Comparison of ENCODE assay signal across 15 cellular contexts in the genomic region with DNA sequence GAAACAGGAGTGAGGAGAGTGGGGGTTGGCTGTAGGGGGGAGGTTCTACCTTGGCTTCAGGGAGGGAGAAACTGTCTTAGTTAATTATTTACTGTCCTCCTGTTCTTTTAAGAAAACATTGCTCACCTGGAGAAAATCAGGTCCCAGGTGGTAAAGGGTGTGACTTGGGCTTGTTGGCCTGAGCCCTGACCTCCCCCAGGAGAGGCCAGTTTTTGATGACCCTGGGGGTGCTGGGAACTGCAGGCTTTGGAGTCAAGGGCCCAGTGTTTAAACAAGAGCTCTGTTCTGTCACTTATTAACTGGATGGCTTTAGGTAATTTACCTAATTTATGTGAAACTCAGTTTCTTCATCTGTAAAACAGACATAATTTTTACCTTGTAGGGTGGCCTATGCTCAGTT. TPM values are rescaled to one million over a fixed set of nuclear protein-coding genes. Genes with fewer than 3 reads are reported as not detected.
A peak's percentile ranks its signal among the peaks of the same experiment; 100 is the strongest.
DNase-seq lines count a peak whose midpoint lies in the region; ATAC-seq, FAIRE-seq and TF ChIP-seq lines count a peak whose summit lies in the region.
"Not testable (repeated sequence)": the region's sequence is repeated elsewhere in the genome, so short reads cannot be mapped to it uniquely, and the experiment has no call there.
"Had no signal": no experiment of that assay in that cellular context is flagged by ENCODE, and none has a peak within 500 bp of the region (broad histone marks: within the 10 kb centered on the region; RNA-seq: fewer than 3 reads in every experiment).

No MANE protein-coding gene starts in this region.

- not testable (repeated sequence) for H3K9ac ChIP-seq in kidney (ENCODE audit: low read length in 2 of 2)

- TF ChIP-seq POLR2A in A549 (IDR thresholded peaks at IDR 0.05; ENCODE audit: low read length); stomach (IDR thresholded peaks at IDR 0.05): not testable (repeated sequence)

- not testable (repeated sequence) for TF ChIP-seq EP300 in A549 (IDR thresholded peaks at IDR 0.05); stomach (IDR thresholded peaks at IDR 0.05)

- H3K4me1 ChIP-seq in A549; kidney (ENCODE audit: control insufficient read depth in 1 of 2, insufficient read depth in 1 of 2, low read depth in 1 of 2, low read length in 2 of 2): not testable (repeated sequence)
- peaks cover 0 to 34% (median 18%) of the 10 kb centered on the region in 4 donors for H3K4me1 ChIP-seq in stomach

- not testable (repeated sequence) for ATAC-seq in A549

- not testable (repeated sequence) for H3K27me3 Mint-ChIP-seq in mesothelial cell of epicardium (ENCODE audit: low read depth); progenitor cell of endocrine pancreas

- not testable (repeated sequence) for H3K9me3 ChIP-seq in A549; kidney (ENCODE audit: control insufficient read depth in 1 of 2, low read length in 2 of 2); stomach

- not testable (repeated sequence) for H3K36me3 Mint-ChIP-seq in mesothelial cell of epicardium; progenitor cell of endocrine pancreas (ENCODE audit: insufficient read depth)

- not testable (repeated sequence) for FAIRE-seq in A549 (lab: Jason Lieb, UNC); kidney (lab: Jason Lieb, UNC)

- CTCF ChIA-PET in A549 (lab: Yijun Ruan, JAX), result not testable (repeated sequence)

- H3K27ac ChIP-seq in A549; kidney (ENCODE audit: low read depth in 2 of 2, low read length in 2 of 2): not testable (repeated sequence)
- H3K27ac ChIP-seq in stomach, result peak overlapping the region in 4 of 5 donors; percentile 61 to 73 (median 68)

- not testable (repeated sequence) for H3K4me3 Mint-ChIP-seq in mesothelial cell of epicardium; progenitor cell of endocrine pancreas (ENCODE audit: low read depth)

- H3K9me3 Mint-ChIP-seq in mesothelial cell of epicardium; progenitor cell of endocrine pancreas (ENCODE audit: low read depth): not testable (repeated sequence)

- not testable (repeated sequence) for H3K4me3 ChIP-seq in A549; kidney (ENCODE audit: low read length in 2 of 2); stomach

- intact Hi-C loops in kidney (cut with DNase I); stomach (cut with DNase I; ENCODE audit: low total_unique reads): not testable (repeated sequence)

- DNase-seq in A549 (ENCODE audit: low read depth in 1 of 2, low spot score in 1 of 2); mesothelial cell of epicardium (ENCODE audit: low spot score in 2 of 2, unreplicated experiment in 2 of 2): not testable (repeated sequence)
- DNase-seq in DMS53 (lab: John Stamatoyannopoulos, UW), result peak; percentile 38
- peak; percentile 81 for DNase-seq in kidney
- DNase-seq in progenitor cell of endocrine pancreas (ENCODE audit: low spot score, unreplicated experiment), result peak; percentile 51
- peak; percentile 68 for DNase-seq in stomach

- peak overlapping the region; percentile 89 for H3K27ac Mint-ChIP-seq in mesothelial cell of epicardium
- H3K27ac Mint-ChIP-seq in progenitor cell of endocrine pancreas, result peak overlapping the region; percentile 82

- not testable (repeated sequence) for H3K36me3 ChIP-seq in kidney (ENCODE audit: control insufficient read depth in 1 of 2, insufficient read depth in 2 of 2, low read length in 2 of 2); stomach

- not testable (repeated sequence) for TF ChIP-seq CTCF in A549 (IDR thresholded peaks at IDR 0.05); kidney (IDR thresholded peaks at IDR 0.05; ENCODE audit: borderline replicate concordance, extremely low read depth, insufficient read depth); mesothelial cell of epicardium (IDR thresholded peaks at IDR 0.05; ENCODE audit: unreplicated experiment); progenitor cell of endocrine pancreas (IDR thresholded peaks at IDR 0.05; ENCODE audit: unreplicated experiment); stomach (IDR thresholded peaks at IDR 0.05)

- peaks cover 0 to 12% (median 0%) of the 10 kb centered on the region in 3 donors for H3K27me3 ChIP-seq in stomach

- peaks cover 83% of the 10 kb centered on the region for H3K4me1 Mint-ChIP-seq in mesothelial cell of epicardium
- H3K4me1 Mint-ChIP-seq in progenitor cell of endocrine pancreas (ENCODE audit: low read depth), result peaks cover 57% of the 10 kb centered on the region

- H3K4me2 ChIP-seq in A549, result peak overlapping the region; percentile 33; the same call in 1 of the 3 replicates

- not testable (repeated sequence) for TF ChIP-seq RAD21 in A549 (conservative IDR thresholded peaks at IDR 0.05 in 1 of 2, IDR thresholded peaks at IDR 0.05 in 1 of 2)

- POLR2A ChIA-PET in A549 (lab: Yijun Ruan, JAX), result not testable (repeated sequence)

RNA-seq across cellular contexts. Expression of a gene that starts 34.4 kb away (rescaled TPM):
- polyA plus RNA-seq in A549 (2011; rRNA removed) (1.3 and 1.5 TPM in 2 replicates), A549 (2017; fragmentation: RNase III; extraction: RNeasy Plus Mini Kit Qiagen cat#74134 plus additional on column Dnase treatment) (2.8 to 4.0 TPM (median 3.5 TPM) in 3 replicates), kidney (ENCODE audit: insufficient read depth, low read depth, low replicate concordance) (13.9 TPM), stomach (1 to 10 TPM in 2 of 3 donors, under 1 TPM in 1; 0.92 to 3.7 (median 2.6) TPM)
- polyA plus RNA-seq in A549 (2012; cell fraction: cytosol; rRNA removed), result 1.6 and 2.0 TPM in 2 replicates
- 1.5 and 1.7 TPM in 2 replicates for polyA plus RNA-seq in A549 (2012; cell fraction: nucleus; rRNA removed)
- 0.19 TPM in 1 of 2 replicates, not detected in the other for polyA minus RNA-seq in A549 (2011; rRNA and poly(A)+ RNA removed)
- total RNA-seq in kidney (24.5 TPM), mesothelial cell of epicardium (67.4 to 73.6 TPM (median 69.4 TPM) in 3 replicates), progenitor cell of endocrine pancreas (19.6 and 19.8 TPM in 2 replicates), stomach (1 to 10 TPM in 2 of 5 donors, not detected in 3; 2.6 to 3.5 TPM)
- total RNA-seq: A172; CD4-positive, alpha-beta memory T cell had no signal
- polyA plus RNA-seq: AG04450; CD14-positive monocyte; CD4-positive, alpha-beta memory T cell had no signal

RNA-seq across cellular contexts. Expression of a gene that starts 55.2 kb away (rescaled TPM):
- polyA plus RNA-seq in A549 (2011; rRNA removed), result 0.41 and 0.49 TPM in 2 replicates
- polyA plus RNA-seq in A549 (2012; cell fraction: cytosol; rRNA removed), result 0.83 and 1.1 TPM in 2 replicates
- polyA plus RNA-seq in A549 (2012; cell fraction: nucleus; rRNA removed), result 1.2 and 1.8 TPM in 2 replicates
- 0.64 to 1.1 TPM (median 0.98 TPM) in 3 replicates for polyA plus RNA-seq in A549 (2017; fragmentation: RNase III; extraction: RNeasy Plus Mini Kit Qiagen cat#74134 plus additional on column Dnase treatment)
- 0.29 TPM in 1 of 2 replicates, not detected in the other for polyA minus RNA-seq in A549 (2011; rRNA and poly(A)+ RNA removed)
- total RNA-seq in kidney, result 4.8 TPM
- 0.24 TPM for polyA plus RNA-seq in kidney (ENCODE audit: insufficient read depth, low read depth, low replicate concordance)
- total RNA-seq in mesothelial cell of epicardium, result 28.7 to 33.8 TPM (median 29.3 TPM) in 3 replicates
- 2.7 and 4.6 TPM in 2 replicates for total RNA-seq in progenitor cell of endocrine pancreas
- total RNA-seq in stomach, result not detected
- polyA plus RNA-seq in stomach, result 1 to 10 TPM in 1 of 3 donors, under 1 TPM in 1, not detected in 1; 0.25 to 1.3 TPM
- total RNA-seq: A172; Calu3; CD4-positive, alpha-beta memory T cell; CD4-positive, CD25-positive, alpha-beta regulatory T cell; CD8-positive, alpha-beta memory T cell; G401; GM12878 had no signal
- polyA plus RNA-seq: AG04450; CD14-positive monocyte; CD4-positive, alpha-beta memory T cell; CD4-positive, CD25-positive, alpha-beta regulatory T cell; CD8-positive, alpha-beta memory T cell had no signal

RNA-seq across cellular contexts. Expression of a gene that starts 59.8 kb away (rescaled TPM):
- polyA plus RNA-seq in A549 (2011; rRNA removed), result 3.9 and 5.2 TPM in 2 replicates
- polyA plus RNA-seq in A549 (2012; cell fraction: cytosol; rRNA removed), result 5.2 and 6.2 TPM in 2 replicates
- polyA plus RNA-seq in A549 (2012; cell fraction: nucleus; rRNA removed), result 9.9 and 11.6 TPM in 2 replicates
- polyA plus RNA-seq in A549 (2017; fragmentation: RNase III; extraction: RNeasy Plus Mini Kit Qiagen cat#74134 plus additional on column Dnase treatment), result 5.0 to 6.0 TPM (median 5.5 TPM) in 3 replicates
- 3.9 and 4.7 TPM in 2 replicates for polyA minus RNA-seq in A549 (2011; rRNA and poly(A)+ RNA removed)
- total RNA-seq in kidney, result 22.0 TPM
- 11.4 TPM for polyA plus RNA-seq in kidney (ENCODE audit: insufficient read depth, low read depth, low replicate concordance)
- 15.5 to 17.4 TPM (median 16.3 TPM) in 3 replicates for total RNA-seq in mesothelial cell of epicardium
- 0.17 and 0.27 TPM in 2 replicates for total RNA-seq in progenitor cell of endocrine pancreas
- 1 to 10 TPM in 1 of 5 donors, not detected in 4; 2.0 TPM for total RNA-seq in stomach
- 1 to 10 TPM in 1 of 3 donors, under 1 TPM in 1, not detected in 1; 0.46 to 1.0 TPM for polyA plus RNA-seq in stomach
- total RNA-seq: CD4-positive, alpha-beta memory T cell; CD4-positive, CD25-positive, alpha-beta regulatory T cell; CD8-positive, alpha-beta memory T cell had no signal
- polyA plus RNA-seq: CD14-positive monocyte; CD4-positive, alpha-beta memory T cell; CD4-positive, CD25-positive, alpha-beta regulatory T cell; CD8-positive, alpha-beta memory T cell had no signal
